Comparison of ENCODE assay signal across 10 cellular contexts in the genomic region with DNA sequence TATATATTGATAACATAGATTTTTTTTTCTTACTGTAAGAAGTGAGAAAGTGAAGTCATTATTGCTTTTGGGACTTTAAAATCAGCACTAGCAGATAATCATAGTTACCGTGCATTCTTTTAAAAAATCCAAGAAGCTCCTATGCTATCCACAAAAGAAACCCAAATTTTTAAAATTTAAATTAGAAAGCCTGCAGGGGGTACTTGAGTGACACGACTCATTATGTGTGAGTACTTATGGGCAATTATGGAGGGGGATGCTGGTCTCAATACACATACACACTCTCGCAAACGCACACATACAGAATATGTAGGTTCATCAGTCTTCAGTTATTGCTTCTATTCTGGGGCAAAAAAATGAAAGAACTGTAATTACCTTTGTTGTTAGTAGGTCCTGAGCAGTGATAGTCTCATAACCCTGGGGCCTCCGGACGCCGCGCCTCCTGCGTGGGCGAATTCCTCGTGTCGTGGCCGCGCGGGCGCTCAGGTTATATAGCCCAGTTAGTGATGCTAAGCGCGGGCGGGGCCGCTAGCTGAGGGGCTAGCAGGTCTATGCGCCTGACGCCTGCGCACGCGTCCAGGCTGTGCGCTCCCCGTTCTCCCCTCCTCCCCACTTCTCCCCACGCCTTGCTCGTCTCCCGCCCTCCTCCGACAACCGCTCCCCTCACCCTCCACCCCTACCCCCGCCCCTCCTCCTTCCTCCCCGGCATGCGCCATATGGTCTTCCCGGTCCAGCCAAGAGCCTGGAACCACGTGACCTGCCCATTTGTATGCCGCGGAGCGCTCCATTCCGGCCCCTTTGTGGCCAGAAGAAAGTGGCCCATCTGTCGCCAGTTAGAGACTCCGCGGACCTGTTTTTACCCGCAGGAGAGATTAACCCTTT. TPM values are rescaled to one million over a fixed set of nuclear protein-coding genes. Genes with fewer than 3 reads are reported as not detected.
DNase-seq lines count a peak whose midpoint lies in the region; ATAC-seq and TF ChIP-seq lines count a peak whose summit lies in the region.
"Had no signal": no experiment of that assay in that cellular context is flagged by ENCODE, and none has a peak within 500 bp of the region (broad histone marks: within the 10 kb centered on the region; RNA-seq: fewer than 3 reads in every experiment).

A gene (minus strand): TSS at position 463 of the 882 bp plus-strand sequence. CDS start 1,657 bp downstream, outside the sequence.

- peaks cover 60 to 79% of the 10 kb centered on the region in 2 donors for H3K27me3 ChIP-seq in stomach smooth muscle (ENCODE audit: control insufficient read depth in 1 of 2, insufficient read depth in 2 of 2, low read length in 2 of 2)

- H3K9ac ChIP-seq in stomach smooth muscle (ENCODE audit: low read length in 2 of 2) = no peak within 1 kb of the TSS

- H3K36me3 Mint-ChIP-seq in activated naive CD4-positive, alpha-beta T cell treated with anti-CD3 and anti-CD28 coated beads, Interleukin-2, amount 10 ng/mL, durations not matched to agents 7 days and 5 days = peaks cover 15% of the 10 kb centered on the region
- H3K36me3 Mint-ChIP-seq in glutamatergic neuron (ENCODE audit: unreplicated experiment) = peaks cover 5% of the 10 kb centered on the region

- CTCF ChIA-PET in activated naive CD4-positive, alpha-beta T cell treated with anti-CD3 and anti-CD28 coated beads, Interleukin-2, amount 10 ng/mL, durations not matched to agents 7 days and 5 days (lab: Charles Lee) = interaction anchor here (0.7 to 1.4 kb wide), 2 partner anchors 107 to 577 kb away, joined by 3 read pairs; no protein-coding TSS in a partner anchor

- peaks cover 19% of the 10 kb centered on the region for H3K4me1 ChIP-seq in stomach smooth muscle (ENCODE audit: control insufficient read depth, insufficient read depth, low read length)

- peaks cover 0 to 3% of the 10 kb centered on the region in 2 donors for H3K9me3 ChIP-seq in stomach smooth muscle (ENCODE audit: control insufficient read depth in 2 of 2, low read length in 2 of 2)

- H3K27ac ChIP-seq in stomach smooth muscle (ENCODE audit: low read length) = no peak within 1 kb of the TSS

- H3K4me1 Mint-ChIP-seq in activated naive CD4-positive, alpha-beta T cell treated with anti-CD3 and anti-CD28 coated beads, Interleukin-2, amount 10 ng/mL, durations not matched to agents 7 days and 5 days = peaks cover 43% of the 10 kb centered on the region
- peaks cover 48% of the 10 kb centered on the region for H3K4me1 Mint-ChIP-seq in glutamatergic neuron (ENCODE audit: low read depth, unreplicated experiment)

- H3K27me3 Mint-ChIP-seq in activated naive CD4-positive, alpha-beta T cell treated with anti-CD3 and anti-CD28 coated beads, Interleukin-2, amount 10 ng/mL, durations not matched to agents 7 days and 5 days = peaks cover 80% of the 10 kb centered on the region
- H3K27me3 Mint-ChIP-seq in glutamatergic neuron (ENCODE audit: unreplicated experiment) = peaks cover 42% of the 10 kb centered on the region

- H3K9me3 Mint-ChIP-seq in activated naive CD4-positive, alpha-beta T cell treated with anti-CD3 and anti-CD28 coated beads, Interleukin-2, amount 10 ng/mL, durations not matched to agents 7 days and 5 days = peaks cover 4% of the 10 kb centered on the region
- H3K9me3 Mint-ChIP-seq in glutamatergic neuron (ENCODE audit: unreplicated experiment) = peaks cover 58% of the 10 kb centered on the region

- peak within 1 kb of the TSS; percentile 21 to 44 for H3K4me3 ChIP-seq in stomach smooth muscle (ENCODE audit: low read length in 2 of 2)

- H3K36me3 ChIP-seq in stomach smooth muscle (ENCODE audit: control insufficient read depth in 2 of 2, insufficient read depth in 2 of 2, low read length in 2 of 2) = no peaks in the 10 kb centered on the region

- peak within 1 kb of the TSS; percentile 52 for H3K4me3 Mint-ChIP-seq in activated naive CD4-positive, alpha-beta T cell treated with anti-CD3 and anti-CD28 coated beads, Interleukin-2, amount 10 ng/mL, durations not matched to agents 7 days and 5 days
- H3K4me3 Mint-ChIP-seq in glutamatergic neuron (ENCODE audit: unreplicated experiment) = peak within 1 kb of the TSS; percentile 96

- no peak within 1 kb of the TSS for H3K27ac Mint-ChIP-seq in activated naive CD4-positive, alpha-beta T cell treated with anti-CD3 and anti-CD28 coated beads, Interleukin-2, amount 10 ng/mL, durations not matched to agents 7 days and 5 days
- H3K27ac Mint-ChIP-seq in glutamatergic neuron (ENCODE audit: unreplicated experiment) = peak within 1 kb of the TSS; percentile 90

- ATAC-seq in HG02884 (IDR thresholded peaks at IDR 0.05; ENCODE audit: unreplicated experiment) (no peak), HG02870 (IDR thresholded peaks at IDR 0.05; ENCODE audit: unreplicated experiment) (no peak)

- no peak for TF ChIP-seq CTCF in glutamatergic neuron (IDR thresholded peaks at IDR 0.05; ENCODE audit: partially characterized antibody, unreplicated experiment)

- no peak for DNase-seq in activated naive CD4-positive, alpha-beta T cell treated with anti-CD3 and anti-CD28 coated beads, Interleukin-2, amount 10 ng/mL, durations not matched to agents 7 days and 5 days
- no peak for DNase-seq in activated naive CD4-positive, alpha-beta T cell (lab: John Stamatoyannopoulos, UW)
- DNase-seq in RPMI7951 (ENCODE audit: low read depth) = peak; percentile 10
- peak; percentile 97 for DNase-seq in glutamatergic neuron
- no peak for DNase-seq in globus pallidus (ENCODE audit: low spot score)

RNA-seq across cellular contexts. Expression of the gene that starts here (rescaled TPM):
- not detected in 2 replicates for total RNA-seq in RPMI7951 (2014; rRNA removed; shearing (Covaris generic))
- total RNA-seq in glutamatergic neuron (ENCODE audit: unreplicated experiment) = 65.5 TPM
- total RNA-seq: kidney epithelial cell; T-helper 1 cell treated with Interleukin-12 subunit alpha and Interleukin-12 subunit beta and Interleukin-4 antibody, amounts not matched to agents 30 ng/mL and 1 ng/mL, for 36 hours had no signal

Comparison
In these comparisons a context has a peak if more than half of its experiments do, and no peak if none do; other contexts are left out.
1. RNA of the gene that starts here (total RNA-seq): 65.5 TPM in glutamatergic neuron (single experiment); not detected in RPMI7951; every median in the first group is over 10 times any median in the second.
2. Peak in DNase-seq in RPMI7951; RNA of the gene not detected or under 1 TPM.